In genomic region chr7:131087756-131088658, GRCh38 we compare ENCODE assay signal across 21 cellular contexts.
A peak's percentile ranks its signal among the peaks of the same experiment; 100 is the strongest.
DNase-seq lines count a peak whose midpoint lies in the region; ATAC-seq and TF ChIP-seq lines count a peak whose summit lies in the region.
"Had no signal": no experiment of that assay in that cellular context is flagged by ENCODE, and none has a peak within 500 bp of the region (broad histone marks: within the 10 kb centered on the region; RNA-seq: fewer than 3 reads in every experiment).

No MANE protein-coding gene starts in this region.

- TF ChIP-seq CTCF in thyroid gland (IDR thresholded peaks at IDR 0.05): no peak

- intact Hi-C loops in thyroid gland (cut with DNase I): no loop called here

- no peak for DNase-seq in CD8-positive, alpha-beta memory T cell
- DNase-seq in HuH-7 (ENCODE audit: low spot score): peak; percentile 20
- no peak for DNase-seq in left lobe of liver (ENCODE audit: low spot score)
- DNase-seq in renal cortical epithelial cell (ENCODE audit: low read depth): peak; percentile 31
- no peak for DNase-seq in thyroid gland
- DNase-seq in activated CD4-positive, CD25-positive, alpha-beta regulatory T cell treated with anti-CD3 and anti-CD28 coated beads, Interleukin-2, amount 50 U/mL, for 72 hours: no peak
- DNase-seq in NCI-H128 (lab: John Stamatoyannopoulos, UW; ENCODE audit: unreplicated experiment): no peak
- DNase-seq: activated CD4-positive, alpha-beta T cell treated with anti-CD3 and anti-CD28 coated beads, Interleukin-2, amount 50 U/mL, for 4 hours; activated naive CD4-positive, alpha-beta T cell treated with anti-CD3 and anti-CD28 coated beads, Interleukin-2, amount 50 U/mL, for 16 hours; colonic mucosa; islet precursor cell; midbrain; NCI-H1436 treated with DMSO at 0.1 percent for 48 hours; NCI-H2171 treated with DMSO at 0.1 percent for 48 hours; NCI-H69; SHP77 treated with DMSO at 0.1 percent for 48 hours; stimulated activated naive CD4-positive, alpha-beta T cell; tibial artery had no signal

- peaks cover 0 to 7% of the 10 kb centered on the region in 2 donors for H3K27me3 Mint-ChIP-seq in CD8-positive, alpha-beta memory T cell

- H3K4me3 ChIP-seq in CD8-positive, alpha-beta memory T cell (ENCODE audit: low read length): no peak overlapping the region
- no peak overlapping the region for H3K4me3 ChIP-seq in thyroid gland (replicated peaks in 1 of 3)
- H3K4me3 ChIP-seq: colonic mucosa, GM12878, hepatocyte, tibial artery had no signal

- 77 to 83% methylated on average over 8 of the region's 8 CpGs for whole genome bisulfite sequencing in thyroid gland, 2 donors

- peak; percentile 67 for ATAC-seq in left lobe of liver
- ATAC-seq: GM12878, HCT116 had no signal

- no peaks in the 10 kb centered on the region for H3K27me3 ChIP-seq in CD8-positive, alpha-beta memory T cell (ENCODE audit: insufficient read depth, low read length, poor library complexity, severe bottlenecking)
- no peaks in the 10 kb centered on the region for H3K27me3 ChIP-seq in thyroid gland
- H3K27me3 ChIP-seq: colonic mucosa, hepatocyte, tibial artery had no signal

- no peak overlapping the region for H3K27ac ChIP-seq in CD8-positive, alpha-beta memory T cell (ENCODE audit: low read depth, low read length)
- no peak overlapping the region for H3K27ac ChIP-seq in thyroid gland
- H3K27ac ChIP-seq: colonic mucosa, hepatocyte, tibial artery had no signal

- no peaks in the 10 kb centered on the region for H3K9me3 ChIP-seq in CD8-positive, alpha-beta memory T cell (ENCODE audit: low read length)
- no peaks in the 10 kb centered on the region for H3K9me3 ChIP-seq in thyroid gland
- H3K9me3 ChIP-seq: colonic mucosa, tibial artery had no signal

- peaks cover 0 to 2% (median 0%) of the 10 kb centered on the region in 5 donors for H3K9me3 Mint-ChIP-seq in CD8-positive, alpha-beta memory T cell

- H3K4me1 Mint-ChIP-seq in CD8-positive, alpha-beta memory T cell: peaks cover 80 to 94% (median 91%) of the 10 kb centered on the region in 3 donors

- no peak for TF ChIP-seq POLR2A in thyroid gland (IDR thresholded peaks at IDR 0.05)

- CTCF ChIA-PET in CD8-positive, alpha-beta memory T cell (lab: Charles Lee): interaction anchor here (0.7 to 0.8 kb wide), 2 partner anchors 17 to 21 kb away, joined by 3 read pairs; no protein-coding TSS in a partner anchor

- H3K27ac Mint-ChIP-seq in CD8-positive, alpha-beta memory T cell: peak overlapping the region in 4 of 8 donors; percentile 4 to 72 (median 55)

- POLR2A ChIA-PET in CD8-positive, alpha-beta memory T cell (lab: Charles Lee): no interaction called here

- H3K36me3 Mint-ChIP-seq in CD8-positive, alpha-beta memory T cell: peaks cover 8 to 69% (median 16%) of the 10 kb centered on the region in 3 donors

- H3K36me3 ChIP-seq in CD8-positive, alpha-beta memory T cell (ENCODE audit: insufficient read depth, low read length): no peaks in the 10 kb centered on the region
- no peaks in the 10 kb centered on the region for H3K36me3 ChIP-seq in thyroid gland
- H3K36me3 ChIP-seq: colonic mucosa had no signal

- peaks cover 52% of the 10 kb centered on the region for H3K4me1 ChIP-seq in CD8-positive, alpha-beta memory T cell (ENCODE audit: insufficient read depth, low read length)
- peaks cover 33 to 34% of the 10 kb centered on the region in 2 donors for H3K4me1 ChIP-seq in thyroid gland
- H3K4me1 ChIP-seq: colonic mucosa had no signal

- H3K4me3 Mint-ChIP-seq in CD8-positive, alpha-beta memory T cell: peak overlapping the region; percentile 9 to 74 (median 22)

Comparison
In these comparisons a context has a peak if more than half of its experiments do, and no peak if none do; other contexts are left out.
1. DNase-seq: peak in HuH-7 (single experiment) and renal cortical epithelial cell (single experiment); none in CD8-positive, alpha-beta memory T cell (0 of 5), left lobe of liver (single experiment), thyroid gland (0 of 2), activated CD4-positive, CD25-positive, alpha-beta regulatory T cell treated with anti-CD3 and anti-CD28 coated beads, Interleukin-2, amount 50 U/mL, for 72 hours (single experiment) and NCI-H128 (single experiment).